19 cellular contexts compared by ENCODE assay signal in genomic region chr11:68382358-68382998, GRCh38.
DNase-seq lines count a peak whose midpoint lies in the region; ATAC-seq and TF ChIP-seq lines count a peak whose summit lies in the region.
"Had no signal": no experiment of that assay in that cellular context is flagged by ENCODE, and none has a peak within 500 bp of the region (broad histone marks: within the 10 kb centered on the region; RNA-seq: fewer than 3 reads in every experiment).

No MANE protein-coding gene starts in this region.

- H3K4me3 Mint-ChIP-seq in chondrocyte (ENCODE audit: unreplicated experiment) (no peak overlapping the region), nephron progenitor cell (no peak overlapping the region)
- no peak overlapping the region for H3K4me3 Mint-ChIP-seq in CD8-positive, alpha-beta T cell
- H3K4me3 Mint-ChIP-seq: HFFc6, nephron had no signal

- H3K36me3 ChIP-seq in CD8-positive, alpha-beta T cell (ENCODE audit: insufficient read depth, low read length): no peaks in the 10 kb centered on the region
- H3K36me3 ChIP-seq in psoas muscle (ENCODE audit: insufficient read depth in 1 of 2, low read depth in 1 of 2): peaks cover 0 to 8% of the 10 kb centered on the region in 2 donors
- H3K36me3 ChIP-seq: prostate gland had no signal

- POLR2A ChIA-PET in CD8-positive, alpha-beta T cell (lab: Charles Lee): no interaction called here

- DNase-seq in left ventricle myocardium superior (peak; percentile 16), Right ventricle myocardium inferior (ENCODE audit: missing footprints) (no peak), chondrocyte (ENCODE audit: low spot score) (no peak), nephron progenitor cell (no peak), psoas muscle (no peak), NCI-H1436 treated with DMSO at 0.1 percent for 48 hours (lab: John Stamatoyannopoulos, UW) (no peak)
- no peak for DNase-seq in CD8-positive, alpha-beta T cell
- DNase-seq: activated naive CD4-positive, alpha-beta T cell; Calu3; cerebellar nuclear complex; effector memory CD4-positive, alpha-beta T cell; glutamatergic neuron; HFFc6; NCI-H187 treated with DMSO at 0.1 percent for 48 hours; NCI-H446 treated with DMSO at 0.1 percent for 48 hours; spleen had no signal

- WGBS in psoas muscle, 3 donors: 80 to 93% (median 83%) methylated on average over 16 of the region's 16 CpGs

- H3K4me3 ChIP-seq in CD8-positive, alpha-beta T cell (ENCODE audit: low read depth, low read length): no peak overlapping the region
- no peak overlapping the region for H3K4me3 ChIP-seq in psoas muscle
- H3K4me3 ChIP-seq: prostate gland, spleen had no signal

- intact Hi-C loops in left ventricle myocardium superior (cut with micrococcal nuclease): loop anchor here (5.0 kb wide), 2 partner anchors 70 to 125 kb away; partner anchors contain the start of gene LRP5
- intact Hi-C loops in Right ventricle myocardium inferior (cut with DNase I): loop anchor here (5.0 kb wide), 3 partner anchors 65 to 170 kb away; partner anchors contain the start of genes C11orf24 and KMT5B
- intact Hi-C loops in CD8-positive, alpha-beta T cell (cut with DNase I, micrococcal nuclease): no loop called here
- intact Hi-C loops in psoas muscle (cut with DNase I): loop anchor here (5.0 kb wide), 3 partner anchors 65 to 125 kb away; partner anchors contain the start of gene C11orf24 (in 1 of the 2)

- TF ChIP-seq CTCF in chondrocyte (IDR thresholded peaks at IDR 0.05) (no peak), nephron progenitor cell (IDR thresholded peaks at IDR 0.05) (no peak), psoas muscle (IDR thresholded peaks at IDR 0.05) (no peak)
- TF ChIP-seq CTCF in CD8-positive, alpha-beta T cell (IDR thresholded peaks at IDR 0.05): no peak

- H3K9me3 Mint-ChIP-seq in chondrocyte (ENCODE audit: low read depth) (no peaks in the 10 kb centered on the region), nephron progenitor cell (no peaks in the 10 kb centered on the region)
- H3K9me3 Mint-ChIP-seq in CD8-positive, alpha-beta T cell: no peaks in the 10 kb centered on the region
- H3K9me3 Mint-ChIP-seq: HFFc6, nephron had no signal

- H3K36me3 Mint-ChIP-seq in chondrocyte (ENCODE audit: low read depth) (no peaks in the 10 kb centered on the region), nephron progenitor cell (ENCODE audit: low read depth) (peaks cover 4% of the 10 kb centered on the region)
- H3K36me3 Mint-ChIP-seq in CD8-positive, alpha-beta T cell: no peaks in the 10 kb centered on the region

- H3K9me3 ChIP-seq in CD8-positive, alpha-beta T cell (ENCODE audit: low read length): no peaks in the 10 kb centered on the region
- H3K9me3 ChIP-seq in psoas muscle: no peaks in the 10 kb centered on the region
- H3K9me3 ChIP-seq: prostate gland, spleen had no signal

- H3K4me1 ChIP-seq in CD8-positive, alpha-beta T cell (ENCODE audit: insufficient read depth, low read length): peaks cover 4% of the 10 kb centered on the region
- H3K4me1 ChIP-seq in psoas muscle: peaks cover 51% of the 10 kb centered on the region

- ATAC-seq in left ventricle myocardium superior: no peak
- ATAC-seq in Right ventricle myocardium inferior: no peak
- no peak for ATAC-seq in CD8-positive, alpha-beta T cell
- no peak for ATAC-seq in HG03460 (IDR thresholded peaks at IDR 0.05; ENCODE audit: unreplicated experiment)
- no peak for ATAC-seq in psoas muscle

- H3K27ac ChIP-seq in CD8-positive, alpha-beta T cell (ENCODE audit: low read depth, low read length): no peak overlapping the region
- no peak overlapping the region for H3K27ac ChIP-seq in psoas muscle

- H3K27me3 Mint-ChIP-seq in chondrocyte (ENCODE audit: low read depth): no peaks in the 10 kb centered on the region
- no peaks in the 10 kb centered on the region for H3K27me3 Mint-ChIP-seq in nephron progenitor cell (ENCODE audit: low read depth, poor library complexity)
- H3K27me3 Mint-ChIP-seq in CD8-positive, alpha-beta T cell (ENCODE audit: low read depth): peaks cover 3% of the 10 kb centered on the region

- CTCF ChIA-PET in CD8-positive, alpha-beta T cell (lab: Charles Lee): interaction anchor here (1.7 to 4.8 kb wide), 3 partner anchors 51 to 130 kb away, joined by 5 to 35 read pairs (median 5); no protein-coding TSS in a partner anchor

- H3K27ac Mint-ChIP-seq in chondrocyte (ENCODE audit: unreplicated experiment) (peak overlapping the region; percentile 74), nephron progenitor cell (peak overlapping the region; percentile 32)
- no peak overlapping the region for H3K27ac Mint-ChIP-seq in CD8-positive, alpha-beta T cell
- H3K27ac Mint-ChIP-seq: HFFc6 had no signal

- H3K27me3 ChIP-seq in CD8-positive, alpha-beta T cell (ENCODE audit: insufficient read depth, low read length): no peaks in the 10 kb centered on the region
- H3K27me3 ChIP-seq in psoas muscle (ENCODE audit: insufficient read depth in 3 of 3, low read length in 2 of 3): no peaks in the 10 kb centered on the region

- H3K4me1 Mint-ChIP-seq in chondrocyte (ENCODE audit: low read depth): peaks cover 38% of the 10 kb centered on the region
- H3K4me1 Mint-ChIP-seq in nephron progenitor cell: peaks cover 35% of the 10 kb centered on the region
- H3K4me1 Mint-ChIP-seq in CD8-positive, alpha-beta T cell (ENCODE audit: low read depth): peaks cover 15% of the 10 kb centered on the region

Comparison
In these comparisons a context has a peak if more than half of its experiments do, and no peak if none do; other contexts are left out.
1. intact Hi-C loops: an anchor here in left ventricle myocardium superior (5.0 kb wide), Right ventricle myocardium inferior (5.0 kb wide) and psoas muscle (5.0 kb wide); none called in CD8-positive, alpha-beta T cell.